In genomic region chr5:138028262-138028976, GRCh38 we compare ENCODE assay signal across 10 cellular contexts. TPM values are rescaled to one million over a fixed set of nuclear protein-coding genes. Genes with fewer than 3 reads are reported as not detected.
"Had no signal": no experiment of that assay in that cellular context is flagged by ENCODE, and none has a peak within 500 bp of the region (broad histone marks: within the 10 kb centered on the region; RNA-seq: fewer than 3 reads in every experiment).

No MANE protein-coding gene starts in this region.

RNA-seq across cellular contexts. Expression of gene WNT8A, which starts 55.4 kb away (rescaled TPM):
- total RNA-seq: activated T-cell treated with anti-CD3 and anti-CD28 coated beads, Interleukin-2, amount 50 U/mL, for 4 hours; cardiac septum; esophagus mucosa; left colon; lower lobe of right lung; mesothelial cell of epicardium; ovary; sciatic nerve; thoracic aorta; ureter had no signal
- polyA plus RNA-seq: ovary had no signal
